ENCODE assay signal across 23 cellular contexts in the genomic region with DNA sequence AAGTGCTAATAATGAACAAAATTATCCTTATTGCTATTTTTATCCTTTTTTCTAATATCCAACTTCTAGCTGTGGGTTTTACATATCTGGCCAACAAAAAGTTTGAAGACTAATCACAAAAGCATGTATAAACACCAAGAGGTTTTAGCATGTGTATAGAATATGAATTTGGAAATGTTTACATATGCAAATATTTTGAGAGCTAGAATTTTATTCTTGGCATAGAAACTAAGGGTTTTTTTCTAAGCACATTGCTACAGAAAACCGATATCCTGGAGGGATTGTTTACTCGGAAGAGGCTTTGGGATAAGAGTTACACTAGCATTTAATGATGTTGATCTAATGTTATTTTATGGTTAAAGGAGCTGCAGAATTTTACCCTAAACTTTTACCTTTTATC.
DNase-seq lines count a peak whose midpoint lies in the region; ATAC-seq, FAIRE-seq and TF ChIP-seq lines count a peak whose summit lies in the region.
"Had no signal": no experiment of that assay in that cellular context is flagged by ENCODE, and none has a peak within 500 bp of the region (broad histone marks: within the 10 kb centered on the region; RNA-seq: fewer than 3 reads in every experiment).

No MANE protein-coding gene starts in this region.

- no TSS peak for BruUV-seq in IMR-90 (replicated peaks; lab: Mats Ljungman, UMichigan)

- H3K23ac ChIP-seq in IMR-90 (ENCODE audit: low read depth, low read length), result no peak overlapping the region

- H2AK9ac ChIP-seq in IMR-90 (replicated peaks; ENCODE audit: low read depth, low read length, poor library complexity), result no peak overlapping the region

- no peaks in the 10 kb centered on the region for H3K27me3 Mint-ChIP-seq in astrocyte (ENCODE audit: low read depth, unreplicated experiment)

- CTCF ChIA-PET in IMR-90 (lab: Yijun Ruan, JAX), result interaction anchor here (0.6 kb wide), 1 partner anchor 1226 kb away, joined by 3 read pairs; no protein-coding TSS in a partner anchor

- H4K20me1 ChIP-seq in IMR-90 (ENCODE audit: insufficient read depth, low read length) (no peaks in the 10 kb centered on the region), astrocyte (ENCODE audit: insufficient read depth, low read length) (no peaks in the 10 kb centered on the region), osteoblast (ENCODE audit: insufficient read depth, low read length) (no peaks in the 10 kb centered on the region)

- FAIRE-seq in astrocyte (lab: Jason Lieb, UNC), result no peak

- no peak overlapping the region for H2BK120ac ChIP-seq in IMR-90 (ENCODE audit: low read depth, low read length)

- no peak for TF ChIP-seq POLR2A in IMR-90 (IDR thresholded peaks at IDR 0.05; ENCODE audit: low read depth, low read length)
- TF ChIP-seq POLR2A in adrenal gland (IDR thresholded peaks at IDR 0.05), result no peak

- no peak overlapping the region for H3K27ac Mint-ChIP-seq in astrocyte (ENCODE audit: unreplicated experiment)
- H3K27ac Mint-ChIP-seq: T-cell had no signal

- no peak overlapping the region for H2BK5ac ChIP-seq in IMR-90 (ENCODE audit: low read depth, low read length, poor library complexity, severe bottlenecking)

- H3K9me3 ChIP-seq in IMR-90 (ENCODE audit: control insufficient read depth, insufficient read depth, low read length) (no peaks in the 10 kb centered on the region), astrocyte (ENCODE audit: insufficient read depth, low read depth, low read length) (no peaks in the 10 kb centered on the region), left lung (no peaks in the 10 kb centered on the region), adrenal gland (replicated peaks in 1 of 3) (no peaks in the 10 kb centered on the region), osteoblast (ENCODE audit: low read depth, low read length) (no peaks in the 10 kb centered on the region)
- H3K9me3 ChIP-seq: prostate gland, vagina had no signal

- no peaks in the 10 kb centered on the region for H3K27me3 ChIP-seq in IMR-90 (ENCODE audit: control insufficient read depth, insufficient read depth, low read length)
- H3K27me3 ChIP-seq in astrocyte (ENCODE audit: insufficient read depth, low read length), result no peaks in the 10 kb centered on the region
- H3K27me3 ChIP-seq in left lung, result no peaks in the 10 kb centered on the region
- H3K27me3 ChIP-seq in adrenal gland, result no peaks in the 10 kb centered on the region
- no peaks in the 10 kb centered on the region for H3K27me3 ChIP-seq in osteoblast (ENCODE audit: insufficient read depth, low read length)
- H3K27me3 ChIP-seq: vagina had no signal

- intact Hi-C loops in IMR-90 (cut with micrococcal nuclease) (no loop called here), left lung (cut with DNase I) (no loop called here), adrenal gland (cut with DNase I) (no loop called here)

- H3K27ac ChIP-seq in IMR-90 (ENCODE audit: insufficient read depth, low read length) (no peak overlapping the region), astrocyte (ENCODE audit: low read depth, low read length) (no peak overlapping the region), left lung (no peak overlapping the region), adrenal gland (no peak overlapping the region), osteoblast (ENCODE audit: low read depth, low read length) (no peak overlapping the region)
- H3K27ac ChIP-seq: GM23248, vagina had no signal

- H2BK15ac ChIP-seq in IMR-90 (ENCODE audit: low read depth, low read length), result no peak overlapping the region

- H3K9me3 Mint-ChIP-seq in astrocyte (ENCODE audit: unreplicated experiment), result peaks cover 4% of the 10 kb centered on the region
- H3K9me3 Mint-ChIP-seq: nephron had no signal

- H3K18ac ChIP-seq in IMR-90 (ENCODE audit: low read depth, low read length), result no peak overlapping the region

- TF ChIP-seq CTCF in IMR-90 (conservative IDR thresholded peaks at IDR 0.05; ENCODE audit: low read depth, low read length) (no peak), astrocyte (IDR thresholded peaks at IDR 0.05; ENCODE audit: insufficient read depth, low read depth, low read length) (no peak), foreskin fibroblast (IDR thresholded peaks at IDR 0.05; ENCODE audit: low read depth, low read length) (no peak), left lung (IDR thresholded peaks at IDR 0.05) (no peak), adrenal gland (IDR thresholded peaks at IDR 0.05) (no peak), osteoblast (IDR thresholded peaks at IDR 0.05; ENCODE audit: extremely low read depth, low read depth, low read length) (no peak)

- no peak overlapping the region for H3K4me3 ChIP-seq in IMR-90 (ENCODE audit: insufficient read depth, low read depth, low read length)
- no peak overlapping the region for H3K4me3 ChIP-seq in astrocyte (ENCODE audit: insufficient read depth, low read depth, low read length)
- H3K4me3 ChIP-seq in foreskin fibroblast (ENCODE audit: low read depth in 1 of 2, low read length in 2 of 2), result no peak overlapping the region
- no peak overlapping the region for H3K4me3 ChIP-seq in left lung
- no peak overlapping the region for H3K4me3 ChIP-seq in adrenal gland
- H3K4me3 ChIP-seq in osteoblast (ENCODE audit: insufficient read depth, low read length), result no peak overlapping the region
- H3K4me3 ChIP-seq: GM23248, prostate gland, vagina had no signal

- H2AK5ac ChIP-seq in IMR-90 (ENCODE audit: low read depth, low read length), result no peak overlapping the region

- H3K4me2 ChIP-seq in IMR-90 (ENCODE audit: low read depth, low read length) (no peak overlapping the region), astrocyte (ENCODE audit: low read length) (no peak overlapping the region), osteoblast (ENCODE audit: insufficient read depth, low read length) (no peak overlapping the region)

- no peak overlapping the region for H2AFZ ChIP-seq in IMR-90 (replicated peaks; ENCODE audit: low read length, poor library complexity)
- no peak overlapping the region for H2AFZ ChIP-seq in astrocyte (ENCODE audit: low read depth, low read length)
- no peak overlapping the region for H2AFZ ChIP-seq in osteoblast (ENCODE audit: low read length)
- H2AFZ ChIP-seq: GM23248 had no signal

- no peak overlapping the region for H3K4me3 Mint-ChIP-seq in astrocyte (ENCODE audit: unreplicated experiment)
- H3K4me3 Mint-ChIP-seq: nephron, T-cell had no signal

- in situ Hi-C loops in IMR-90 (cut with MboI; ENCODE audit: low sequenced_read_pairs), result no loop called here

- no peaks in the 10 kb centered on the region for H3K79me2 ChIP-seq in astrocyte (ENCODE audit: insufficient read depth, low read length)
- H3K79me2 ChIP-seq in osteoblast (ENCODE audit: insufficient read depth, low read length), result no peaks in the 10 kb centered on the region

- TF ChIP-seq RAD21 in IMR-90 (IDR thresholded peaks at IDR 0.05; ENCODE audit: low read length), result no peak

- no peak overlapping the region; a peak in 1 of 4 replicates for H4K8ac ChIP-seq in IMR-90 (ENCODE audit: low read depth in 2 of 2, low read length in 2 of 2)

- POLR2A ChIA-PET in IMR-90 (lab: Charles Lee; ENCODE audit: unreplicated experiment), result interaction anchor here (0.6 kb wide), 2 partner anchors 35 to 1039 kb away, joined by 3 read pairs; no protein-coding TSS in a partner anchor

- H3K36me3 ChIP-seq in IMR-90 (ENCODE audit: control insufficient read depth, insufficient read depth, low read length) (no peaks in the 10 kb centered on the region), astrocyte (ENCODE audit: insufficient read depth, low read length) (no peaks in the 10 kb centered on the region), left lung (no peaks in the 10 kb centered on the region), adrenal gland (replicated peaks in 1 of 2) (no peaks in the 10 kb centered on the region), osteoblast (ENCODE audit: insufficient read depth, low read length) (no peaks in the 10 kb centered on the region)
- H3K36me3 ChIP-seq: prostate gland, vagina had no signal

- H3K14ac ChIP-seq in IMR-90 (replicated peaks; ENCODE audit: low read depth, low read length), result no peak overlapping the region

- H3K36me3 Mint-ChIP-seq in astrocyte (ENCODE audit: low read depth, unreplicated experiment), result no peaks in the 10 kb centered on the region
- H3K36me3 Mint-ChIP-seq: T-cell had no signal

- no peaks in the 10 kb centered on the region for H3K79me1 ChIP-seq in IMR-90 (ENCODE audit: low read depth in 1 of 2, low read length in 2 of 2)

- no peaks in the 10 kb centered on the region for H3K9me1 ChIP-seq in IMR-90 (ENCODE audit: insufficient read depth, low read length)

- DNase-seq in AG08395 (ENCODE audit: low spot score), result peak; percentile 7
- DNase-seq in IMR-90, result peak; percentile 90
- DNase-seq in astrocyte (ENCODE audit: low read depth), result peak; percentile 55
- peak; percentile 35 to 70 for DNase-seq in foreskin fibroblast
- no peak for DNase-seq in left lung
- DNase-seq in NCI-H1694 treated with DMSO at 0.1 percent for 48 hours (lab: John Stamatoyannopoulos, UW), result no peak
- DNase-seq in adrenal gland, result no peak
- no peak for DNase-seq in osteoblast (ENCODE audit: insufficient read length, low spot score, missing footprints)
- DNase-seq: activated gamma-delta T cell; AML-193; aorta; foreskin melanocyte; GM23248; KG1; NCI-H524 treated with DMSO at 0.1 percent for 48 hours; SIG-M5; stimulated activated CD4-positive, alpha-beta T cell treated with anti-CD3 and anti-CD28 coated beads, Interleukin-12 subunit alpha, Interleukin-12 subunit beta, amount 100 ng/mL, for 4 hours; stimulated activated CD8-positive, alpha-beta memory T cell treated with anti-CD3 and anti-CD28 coated beads, Interleukin-4, amount 100 ng/mL, for 48 hours; substantia nigra; T-cell had no signal

- no peak overlapping the region for H2BK20ac ChIP-seq in IMR-90 (ENCODE audit: low read depth, low read length)

- no peak overlapping the region for H4K91ac ChIP-seq in IMR-90 (ENCODE audit: insufficient read depth, low read depth, low read length)

- WGBS in IMR-90 (ENCODE audit: extremely low coverage in 2 of 2, insufficient read length in 1 of 2), 2 experiments, result no CpG with 5 or more reads among the region's 2 CpGs
- 48 to 65% (median 62%) methylated on average over 2 of the region's 2 CpGs for WGBS in adrenal gland, 4 donors

- H3K56ac ChIP-seq in IMR-90 (ENCODE audit: extremely low read depth, insufficient read depth, low read length), result no peak overlapping the region

- H3K9ac ChIP-seq in IMR-90 (ENCODE audit: low read depth, low read length) (no peak overlapping the region), astrocyte (ENCODE audit: low read length) (no peak overlapping the region)
- H3K9ac ChIP-seq: GM23248 had no signal

- peaks cover 12% of the 10 kb centered on the region for H3K4me1 Mint-ChIP-seq in astrocyte (ENCODE audit: low read depth, unreplicated experiment)
- H3K4me1 Mint-ChIP-seq: nephron, T-cell had no signal

- dilution Hi-C loops in IMR-90 (cut with HindIII; ENCODE audit: low sequenced_read_pairs, unreplicated experiment), result no loop called here

- no peak overlapping the region for H3K4ac ChIP-seq in IMR-90 (ENCODE audit: low read depth, low read length)

- ATAC-seq in IMR-90 (ENCODE audit: low read depth), result peak; percentile 86
- no peak for ATAC-seq in left lung
- ATAC-seq: T-cell had no signal

- H4K5ac ChIP-seq in IMR-90 (ENCODE audit: low read depth, low read length), result no peak overlapping the region

- H3K4me1 ChIP-seq in IMR-90 (ENCODE audit: control insufficient read depth, insufficient read depth, low read length) (peaks cover 11% of the 10 kb centered on the region), astrocyte (ENCODE audit: insufficient read depth, low read length) (peaks cover 5% of the 10 kb centered on the region), left lung (no peaks in the 10 kb centered on the region), adrenal gland (replicated peaks in 1 of 2) (no peaks in the 10 kb centered on the region), osteoblast (ENCODE audit: insufficient read depth, low read length) (peaks cover 25% of the 10 kb centered on the region)
- H3K4me1 ChIP-seq: prostate gland, vagina had no signal

Comparison
In these comparisons a context has a peak if more than half of its experiments do, and no peak if none do; other contexts are left out.
1. DNase-seq: peak in AG08395 (single experiment), IMR-90 (single experiment), astrocyte (single experiment) and foreskin fibroblast (2 of 2); none in left lung (0 of 2), NCI-H1694 treated with DMSO at 0.1 percent for 48 hours (single experiment), adrenal gland (0 of 7) and osteoblast (single experiment).